In the genomic region with DNA sequence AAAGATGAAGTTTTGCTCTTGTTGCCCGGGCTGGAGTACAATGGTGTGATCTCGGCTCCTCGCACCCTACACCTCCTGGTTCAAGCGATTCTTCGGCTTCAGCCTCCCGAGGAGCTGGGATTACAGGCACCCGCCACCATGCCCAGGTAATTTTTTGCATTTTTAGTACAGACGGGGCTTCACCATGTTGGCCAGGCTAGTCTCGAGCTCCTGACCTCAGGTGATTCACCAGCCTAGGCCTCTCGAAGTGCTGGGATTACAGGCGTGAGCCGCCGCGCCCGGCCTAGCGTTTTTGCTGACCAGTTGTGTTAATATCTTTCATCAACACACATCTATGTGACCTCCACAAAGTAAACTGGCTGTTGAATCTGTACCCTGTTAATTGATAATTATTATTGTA, we compare ENCODE assay signal across 9 cellular contexts. TPM values are rescaled to one million over a fixed set of nuclear protein-coding genes. Genes with fewer than 3 reads are reported as not detected.
"Had no signal": no experiment of that assay in that cellular context is flagged by ENCODE, and none has a peak within 500 bp of the region (broad histone marks: within the 10 kb centered on the region; RNA-seq: fewer than 3 reads in every experiment).

No MANE protein-coding gene starts in this region.

- H3K4me3 ChIP-seq: GM12878 had no signal

- ATAC-seq: GM12878 had no signal

- FAIRE-seq: G401.6, GM12878, GM12891, GM12892, GM18507, GM19239 had no signal

- DNase-seq: GDM1, GF-D8 had no signal

RNA-seq across cellular contexts. Expression of a gene that starts 49.4 kb away (rescaled TPM):
- total RNA-seq: G401 had no signal
